ENCODE assay signal across 26 cellular contexts in genomic region chr11:131248588-131248987, GRCh38.
DNase-seq lines count a peak whose midpoint lies in the region; ATAC-seq and TF ChIP-seq lines count a peak whose summit lies in the region.
"Had no signal": no experiment of that assay in that cellular context is flagged by ENCODE, and none has a peak within 500 bp of the region (broad histone marks: within the 10 kb centered on the region; RNA-seq: fewer than 3 reads in every experiment).

No MANE protein-coding gene starts in this region.

- no peaks in the 10 kb centered on the region for H3K9me3 Mint-ChIP-seq in GM23338
- H3K9me3 Mint-ChIP-seq in activated T-helper 1 cell treated with anti-CD3 and anti-CD28 coated beads, Interleukin-12 subunit alpha, Interleukin-12 subunit beta, Interleukin-2, Interleukin-4 antibody, amounts not matched to agents 30 ng/mL and 10 ng/mL and 1 ng/mL, durations not matched to agents 14 hours and 24 hours and 36 hours = no peaks in the 10 kb centered on the region

- peak overlapping the region; percentile 9 for H3K56ac ChIP-seq in mesendoderm (ENCODE audit: low read length)

- H4K8ac ChIP-seq in mesendoderm (ENCODE audit: low read depth, low read length) = no peak overlapping the region

- no peak overlapping the region for H2BK120ac ChIP-seq in mesendoderm (ENCODE audit: low read depth, low read length)

- H3K9ac ChIP-seq in PC-3 (ENCODE audit: low read length) = no peak overlapping the region
- H3K9ac ChIP-seq in mesendoderm (ENCODE audit: low read length) = no peak overlapping the region
- no peak overlapping the region for H3K9ac ChIP-seq in smooth muscle cell (ENCODE audit: low read depth)

- DNase-seq in GM23338 (ENCODE audit: low spot score) (no peak), PC-3 (peak; percentile 7), astrocyte of the spinal cord (ENCODE audit: low read depth, low spot score) (peak; percentile 4), mesendoderm (no peak), smooth muscle cell (lab: John Stamatoyannopoulos, UW; ENCODE audit: unreplicated experiment) (no peak)
- no peak for DNase-seq in activated T-helper 1 cell treated with anti-CD3 and anti-CD28 coated beads, Interleukin-12 subunit alpha, Interleukin-12 subunit beta, Interleukin-2, Interleukin-4 antibody, amounts not matched to agents 30 ng/mL and 10 ng/mL and 1 ng/mL, durations not matched to agents 14 hours and 24 hours and 36 hours (ENCODE audit: low spot score)
- DNase-seq: BE2C; CD4-positive, CD25-positive, alpha-beta regulatory T cell; COR-L47; DMS 273 treated with DMSO at 0.1 percent for 48 hours; DMS79 treated with DMSO at 0.1 percent for 48 hours; H7; KG1; MV-4-11; NCI-H1105 treated with DMSO at 0.1 percent for 48 hours; NCI-H2029 treated with DMSO at 0.1 percent for 48 hours; NCI-H345; NCI-H524; NCI-H774; NK-92 treated with Interleukin-12 subunit alpha and Interleukin-12 subunit beta, amount 100 ng/mL, for 24 hours had no signal

- H3F3A ChIP-seq in GM23338 (replicated peaks; ENCODE audit: low read depth) = no peaks in the 10 kb centered on the region
- H3F3A ChIP-seq in PC-3 (ENCODE audit: low read length, unreplicated experiment) = no peaks in the 10 kb centered on the region
- H3F3A ChIP-seq in smooth muscle cell (ENCODE audit: low read depth) = no peaks in the 10 kb centered on the region

- no peak overlapping the region for H2BK5ac ChIP-seq in mesendoderm (ENCODE audit: low read length)

- peak overlapping the region; percentile 61; the same call in 1 of the 2 replicates for H2AFZ ChIP-seq in GM23338
- no peak overlapping the region for H2AFZ ChIP-seq in PC-3 (ENCODE audit: low read length)
- H2AFZ ChIP-seq in smooth muscle cell (ENCODE audit: low read depth) = no peak overlapping the region

- H3K4me1 ChIP-seq in GM23338 (ENCODE audit: insufficient read depth) (peaks cover 42% of the 10 kb centered on the region), PC-3 (ENCODE audit: insufficient read depth, low read length) (no peaks in the 10 kb centered on the region), mesendoderm (ENCODE audit: control insufficient read depth, low read depth, low read length) (peaks cover 7% of the 10 kb centered on the region), smooth muscle cell (ENCODE audit: low read depth) (peaks cover 10% of the 10 kb centered on the region)
- H3K4me1 ChIP-seq: BE2C, SJSA1 had no signal

- intact Hi-C loops in PC-3 (cut with micrococcal nuclease) = no loop called here
- intact Hi-C loops in activated T-helper 1 cell treated with anti-CD3 and anti-CD28 coated beads, Interleukin-12 subunit alpha, Interleukin-12 subunit beta, Interleukin-2, Interleukin-4 antibody, amounts not matched to agents 30 ng/mL and 10 ng/mL and 1 ng/mL, durations not matched to agents 14 hours and 24 hours and 36 hours (cut with micrococcal nuclease) = loop anchor here (5.0 kb wide), 1 partner anchor 424 kb away; no protein-coding TSS in a partner anchor

- H3K27me3 ChIP-seq in GM23338 (ENCODE audit: insufficient read depth) (no peaks in the 10 kb centered on the region), PC-3 (ENCODE audit: low read length) (peaks cover 88% of the 10 kb centered on the region), mesendoderm (ENCODE audit: insufficient read depth, low read length, poor library complexity) (no peaks in the 10 kb centered on the region), smooth muscle cell (ENCODE audit: low read depth) (peaks cover 77% of the 10 kb centered on the region)
- H3K27me3 ChIP-seq: BE2C, SJSA1 had no signal

- H3K9me3 ChIP-seq in PC-3 (ENCODE audit: low read length) (no peaks in the 10 kb centered on the region), smooth muscle cell (replicated peaks; ENCODE audit: low read depth) (no peaks in the 10 kb centered on the region)
- H3K9me3 ChIP-seq: BE2C, SJSA1 had no signal

- no peaks in the 10 kb centered on the region for H3K79me1 ChIP-seq in mesendoderm (ENCODE audit: low read length)

- POLR2A ChIA-PET in PC-3 (lab: Charles Lee; ENCODE audit: unreplicated experiment) = no interaction called here

- H2AK5ac ChIP-seq in mesendoderm (ENCODE audit: low read length) = no peak overlapping the region

- no peak overlapping the region for H3K4me3 Mint-ChIP-seq in GM23338
- H3K4me3 Mint-ChIP-seq in activated T-helper 1 cell treated with anti-CD3 and anti-CD28 coated beads, Interleukin-12 subunit alpha, Interleukin-12 subunit beta, Interleukin-2, Interleukin-4 antibody, amounts not matched to agents 30 ng/mL and 10 ng/mL and 1 ng/mL, durations not matched to agents 14 hours and 24 hours and 36 hours = no peak overlapping the region
- H3K4me3 Mint-ChIP-seq: CD4-positive, CD25-positive, alpha-beta regulatory T cell had no signal

- CTCF ChIA-PET in PC-3 (lab: Charles Lee) = no interaction called here

- H4K5ac ChIP-seq in mesendoderm (ENCODE audit: low read length) = no peak overlapping the region

- TF ChIP-seq CTCF in GM23338 (conservative IDR thresholded peaks at IDR 0.05; ENCODE audit: low read depth in 2 of 2) (no peak), PC-3 (conservative IDR thresholded peaks at IDR 0.05; ENCODE audit: low read depth, low read length) (no peak), astrocyte of the spinal cord (IDR thresholded peaks at IDR 0.05; ENCODE audit: low read depth, low read length) (no peak), smooth muscle cell (IDR thresholded peaks at IDR 0.05; ENCODE audit: borderline replicate concordance, insufficient read depth, poor library complexity, severe bottlenecking) (no peak)

- H3K18ac ChIP-seq in mesendoderm (ENCODE audit: low read length) = peak overlapping the region; percentile 3

- H3K79me2 ChIP-seq in GM23338 (replicated peaks; ENCODE audit: insufficient read depth) = peaks cover 2% of the 10 kb centered on the region
- H3K79me2 ChIP-seq in PC-3 (ENCODE audit: low read length) = no peaks in the 10 kb centered on the region
- no peaks in the 10 kb centered on the region for H3K79me2 ChIP-seq in mesendoderm (ENCODE audit: control insufficient read depth, insufficient read depth, low read length)
- no peaks in the 10 kb centered on the region for H3K79me2 ChIP-seq in smooth muscle cell (ENCODE audit: low read depth)

- in situ Hi-C loops in astrocyte of the spinal cord (cut with HindIII; ENCODE audit: low sequenced_read_pairs) = no loop called here

- no peak overlapping the region for H2BK15ac ChIP-seq in mesendoderm (replicated peaks; ENCODE audit: low read depth)

- peak overlapping the region; percentile 8 for H3K4ac ChIP-seq in mesendoderm (ENCODE audit: low read depth, low read length)

- BruUV-seq in PC-3 (replicated peaks; lab: Mats Ljungman, UMichigan) = no TSS peak

- H3K27ac ChIP-seq in GM23338 (ENCODE audit: low read depth) (no peak overlapping the region), PC-3 (ENCODE audit: low read length) (no peak overlapping the region), mesendoderm (ENCODE audit: low read depth, low read length) (no peak overlapping the region), smooth muscle cell (ENCODE audit: low read depth) (no peak overlapping the region)
- H3K27ac ChIP-seq: HL-60, SJSA1 had no signal

- H3K23ac ChIP-seq in mesendoderm (ENCODE audit: low read length) = no peak overlapping the region

- no peaks in the 10 kb centered on the region for H3K36me3 ChIP-seq in GM23338 (ENCODE audit: insufficient read depth)
- no peaks in the 10 kb centered on the region for H3K36me3 ChIP-seq in PC-3 (ENCODE audit: low read depth, low read length)
- H3K36me3 ChIP-seq in mesendoderm (ENCODE audit: control insufficient read depth, insufficient read depth, low read length) = no peaks in the 10 kb centered on the region
- no peaks in the 10 kb centered on the region for H3K36me3 ChIP-seq in smooth muscle cell (ENCODE audit: low read depth)
- H3K36me3 ChIP-seq: BE2C, SJSA1 had no signal

- no peak overlapping the region for H3K27ac Mint-ChIP-seq in GM23338
- no peak overlapping the region for H3K27ac Mint-ChIP-seq in activated T-helper 1 cell treated with anti-CD3 and anti-CD28 coated beads, Interleukin-12 subunit alpha, Interleukin-12 subunit beta, Interleukin-2, Interleukin-4 antibody, amounts not matched to agents 30 ng/mL and 10 ng/mL and 1 ng/mL, durations not matched to agents 14 hours and 24 hours and 36 hours
- H3K27ac Mint-ChIP-seq: CD4-positive, CD25-positive, alpha-beta regulatory T cell had no signal

- peaks cover 52% of the 10 kb centered on the region for H3K4me1 Mint-ChIP-seq in GM23338
- H3K4me1 Mint-ChIP-seq in activated T-helper 1 cell treated with anti-CD3 and anti-CD28 coated beads, Interleukin-12 subunit alpha, Interleukin-12 subunit beta, Interleukin-2, Interleukin-4 antibody, amounts not matched to agents 30 ng/mL and 10 ng/mL and 1 ng/mL, durations not matched to agents 14 hours and 24 hours and 36 hours (ENCODE audit: low read depth) = no peaks in the 10 kb centered on the region
- H3K4me1 Mint-ChIP-seq: CD4-positive, CD25-positive, alpha-beta regulatory T cell had no signal

- no peak overlapping the region for H3K4me3 ChIP-seq in GM23338
- H3K4me3 ChIP-seq in PC-3 (ENCODE audit: low read length) = no peak overlapping the region
- H3K4me3 ChIP-seq in astrocyte of the spinal cord (ENCODE audit: low read depth, low read length) = no peak overlapping the region
- no peak overlapping the region for H3K4me3 ChIP-seq in mesendoderm (ENCODE audit: low read length)
- H3K4me3 ChIP-seq in smooth muscle cell = no peak overlapping the region
- H3K4me3 ChIP-seq: SJSA1 had no signal

- H3K9me2 ChIP-seq in GM23338 (ENCODE audit: insufficient read depth) (no peaks in the 10 kb centered on the region), PC-3 (replicated peaks; ENCODE audit: low read length) (no peaks in the 10 kb centered on the region)

- H3K36me3 Mint-ChIP-seq in GM23338 (ENCODE audit: low read depth) = no peaks in the 10 kb centered on the region
- H3K36me3 Mint-ChIP-seq in activated T-helper 1 cell treated with anti-CD3 and anti-CD28 coated beads, Interleukin-12 subunit alpha, Interleukin-12 subunit beta, Interleukin-2, Interleukin-4 antibody, amounts not matched to agents 30 ng/mL and 10 ng/mL and 1 ng/mL, durations not matched to agents 14 hours and 24 hours and 36 hours (ENCODE audit: low read depth) = no peaks in the 10 kb centered on the region
- H3K36me3 Mint-ChIP-seq: CD4-positive, CD25-positive, alpha-beta regulatory T cell had no signal

- H3K4me2 ChIP-seq in GM23338 (no peak overlapping the region), PC-3 (ENCODE audit: low read length) (no peak overlapping the region), mesendoderm (ENCODE audit: low read length) (no peak overlapping the region), smooth muscle cell (no peak overlapping the region)

- peaks cover 20% of the 10 kb centered on the region for H3K27me3 Mint-ChIP-seq in GM23338 (ENCODE audit: insufficient read depth, low read depth, poor library complexity)
- peaks cover 11% of the 10 kb centered on the region for H3K27me3 Mint-ChIP-seq in activated T-helper 1 cell treated with anti-CD3 and anti-CD28 coated beads, Interleukin-12 subunit alpha, Interleukin-12 subunit beta, Interleukin-2, Interleukin-4 antibody, amounts not matched to agents 30 ng/mL and 10 ng/mL and 1 ng/mL, durations not matched to agents 14 hours and 24 hours and 36 hours (ENCODE audit: insufficient read depth)

- WGBS in mesendoderm (ENCODE audit: extremely low coverage, insufficient coverage, low lambda C conversion rate) = no CpG with 5 or more reads among the region's 2 CpGs
- 100% methylated on average over 2 of the region's 2 CpGs for WGBS in smooth muscle cell (ENCODE audit: low lambda C conversion rate)

- ATAC-seq in GM23338 (no peak), PC-3 (no peak), HG03139 (IDR thresholded peaks at IDR 0.05; ENCODE audit: unreplicated experiment) (no peak), HG02798 (IDR thresholded peaks at IDR 0.05; ENCODE audit: poor library complexity, unreplicated experiment) (no peak)
- ATAC-seq: Panc1, Right ventricle myocardium inferior had no signal

- no peaks in the 10 kb centered on the region for H4K20me1 ChIP-seq in GM23338 (replicated peaks; ENCODE audit: insufficient read depth)
- no peaks in the 10 kb centered on the region for H4K20me1 ChIP-seq in PC-3 (ENCODE audit: low read length)
- no peaks in the 10 kb centered on the region for H4K20me1 ChIP-seq in smooth muscle cell (ENCODE audit: low read depth)

Comparison
In these comparisons a context has a peak if more than half of its experiments do, and no peak if none do; other contexts are left out.
1. DNase-seq: peak in PC-3 (single experiment) and astrocyte of the spinal cord (single experiment); none in GM23338 (single experiment), mesendoderm (single experiment), smooth muscle cell (single experiment) and activated T-helper 1 cell treated with anti-CD3 and anti-CD28 coated beads, Interleukin-12 subunit alpha, Interleukin-12 subunit beta, Interleukin-2, Interleukin-4 antibody, amounts not matched to agents 30 ng/mL and 10 ng/mL and 1 ng/mL, durations not matched to agents 14 hours and 24 hours and 36 hours (single experiment).